8 cellular contexts compared by ENCODE assay signal in the genomic region with DNA sequence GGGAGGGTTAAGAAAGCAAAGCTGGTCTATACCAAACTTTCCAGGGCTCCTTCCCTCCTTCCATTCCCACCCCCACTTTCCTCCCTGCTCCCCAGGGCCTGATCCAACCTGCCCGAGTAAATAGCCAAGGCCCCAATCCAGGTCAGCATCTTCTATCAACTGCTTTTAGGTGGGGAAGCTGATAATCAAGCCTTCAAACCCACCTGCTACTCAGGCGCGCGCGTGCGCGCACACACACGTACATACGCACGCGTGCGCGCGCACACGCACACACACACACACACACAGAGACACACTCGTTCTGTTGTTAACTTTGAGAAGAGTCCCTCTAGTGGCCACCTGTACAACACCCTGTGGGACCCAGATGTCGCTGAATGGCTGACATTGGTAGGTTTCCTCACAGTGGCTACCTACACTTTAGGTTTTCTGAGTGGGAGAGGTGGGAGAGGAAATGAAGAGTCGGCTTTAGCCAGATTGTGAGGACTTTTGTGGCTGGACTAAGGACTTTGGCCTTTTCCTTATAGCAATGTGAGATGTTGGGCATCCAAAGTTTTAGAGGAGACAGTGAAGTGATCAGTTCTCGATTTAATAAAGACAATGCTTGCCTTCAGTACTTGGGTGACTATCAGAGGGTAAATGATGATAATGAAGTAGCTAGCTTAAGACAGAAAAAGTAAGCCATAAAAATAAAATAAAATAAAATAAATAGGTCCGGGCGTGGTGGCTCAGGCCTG. TPM values are rescaled to one million over a fixed set of nuclear protein-coding genes. Genes with fewer than 3 reads are reported as not detected.
A peak's percentile ranks its signal among the peaks of the same experiment; 100 is the strongest.
DNase-seq lines count a peak whose midpoint lies in the region; ATAC-seq and TF ChIP-seq lines count a peak whose summit lies in the region.

No MANE protein-coding gene starts in this region.

- no peaks in the 10 kb centered on the region for H3K9me3 Mint-ChIP-seq in activated T-helper 17 cell treated with anti-CD3 and anti-CD28 coated beads, Interleukin-2, amount 50 U/mL, for 72 hours

- peaks cover 5% of the 10 kb centered on the region for H3K4me1 Mint-ChIP-seq in activated T-helper 17 cell treated with anti-CD3 and anti-CD28 coated beads, Interleukin-2, amount 50 U/mL, for 72 hours

- POLR2A ChIA-PET in Panc1 (lab: Charles Lee): no interaction called here

- in situ Hi-C loops in Panc1 (cut with HindIII; ENCODE audit: low pct_unique_long_range_greater_than_20kb, low sequenced_read_pairs): no loop called here

- no peaks in the 10 kb centered on the region for H3K9me3 ChIP-seq in Panc1 (ENCODE audit: control insufficient read depth, insufficient read depth, low read depth, low read length)

- H3K36me3 ChIP-seq in Panc1 (ENCODE audit: control insufficient read depth, insufficient read depth, low read length): no peaks in the 10 kb centered on the region
- no peaks in the 10 kb centered on the region for H3K36me3 ChIP-seq in rectal smooth muscle tissue (ENCODE audit: control insufficient read depth, insufficient read depth, low read length)

- intact Hi-C loops in Panc1 (cut with micrococcal nuclease; ENCODE audit: unreplicated experiment) (no loop called here), posterior vena cava (cut with DNase I) (no loop called here)

- H3K27me3 ChIP-seq in Panc1 (ENCODE audit: control insufficient read depth, insufficient read depth, low read length) (no peaks in the 10 kb centered on the region; the same call in 1 of the 2 replicates), rectal smooth muscle tissue (ENCODE audit: control insufficient read depth, insufficient read depth, low read length) (no peaks in the 10 kb centered on the region)

- H3K36me3 Mint-ChIP-seq in activated T-helper 17 cell treated with anti-CD3 and anti-CD28 coated beads, Interleukin-2, amount 50 U/mL, for 72 hours (ENCODE audit: low read depth): no peaks in the 10 kb centered on the region

- TF ChIP-seq CTCF in GM10266 (IDR thresholded peaks at IDR 0.05; ENCODE audit: control insufficient read depth, insufficient read depth, low read depth, missing control alignments) (peak; percentile 48), Panc1 (IDR thresholded peaks at IDR 0.05) (peak; percentile 90)

- H3K9ac ChIP-seq in rectal smooth muscle tissue (ENCODE audit: low read length): no peak overlapping the region

- CTCF ChIA-PET in Panc1 (lab: Charles Lee): interaction anchor here (0.7 kb wide), 1 partner anchor 333 kb away, joined by 3 read pairs; no protein-coding TSS in a partner anchor

- no TSS peak for BruUV-seq in Panc1 (replicated peaks; lab: Mats Ljungman, UMichigan)

- ATAC-seq in HG03280 (IDR thresholded peaks at IDR 0.05; ENCODE audit: unreplicated experiment): peak; percentile 83
- peak; percentile 97 for ATAC-seq in Panc1
- peak; percentile 96 for ATAC-seq in activated T-helper 17 cell treated with anti-CD3 and anti-CD28 coated beads, Interleukin-2, amount 50 U/mL, for 72 hours (replicated peaks)

- DNase-seq in GM10266 (ENCODE audit: extremely low spot score) (peak; percentile 75), Panc1 (ENCODE audit: low read depth, low spot score) (peak; percentile 72), germinal center (ENCODE audit: low spot score) (peak; percentile 66), posterior vena cava (ENCODE audit: low spot score) (no peak), GDM1 (lab: John Stamatoyannopoulos, UW) (no peak)

- peak overlapping the region; percentile 79 for H3K27ac Mint-ChIP-seq in activated T-helper 17 cell treated with anti-CD3 and anti-CD28 coated beads, Interleukin-2, amount 50 U/mL, for 72 hours

- H3K27ac ChIP-seq in Panc1 (ENCODE audit: low read length): no peak overlapping the region
- H3K27ac ChIP-seq in rectal smooth muscle tissue (ENCODE audit: low read depth, low read length): no peak overlapping the region

- H3K4me3 ChIP-seq in Panc1 (ENCODE audit: low read depth in 2 of 2, low read length in 2 of 2) (peak overlapping the region; percentile 5 to 42; a peak in 2 of 4 replicates), rectal smooth muscle tissue (ENCODE audit: low read length) (peak overlapping the region; percentile 36)

- H3K4me3 Mint-ChIP-seq in activated T-helper 17 cell treated with anti-CD3 and anti-CD28 coated beads, Interleukin-2, amount 50 U/mL, for 72 hours: peak overlapping the region; percentile 75

- H3K4me1 ChIP-seq in Panc1 (ENCODE audit: control insufficient read depth, insufficient read depth, low read length) (no peaks in the 10 kb centered on the region), rectal smooth muscle tissue (ENCODE audit: control insufficient read depth, insufficient read depth, low read length) (no peaks in the 10 kb centered on the region)

- H3K27me3 Mint-ChIP-seq in activated T-helper 17 cell treated with anti-CD3 and anti-CD28 coated beads, Interleukin-2, amount 50 U/mL, for 72 hours: peaks cover 3% of the 10 kb centered on the region

RNA-seq across cellular contexts. Expression of a gene that starts 45.4 kb away (rescaled TPM):
- 5.0 TPM for total RNA-seq in Panc1 (2021; ENCODE audit: unreplicated experiment)
- 4.0 TPM for polyA plus RNA-seq in Panc1 (2012; ENCODE audit: insufficient read length)
- 1 to 10 TPM in 1 of 2 donors, under 1 TPM in 1; 0.52 to 1.8 TPM for total RNA-seq in activated T-helper 17 cell treated with anti-CD3 and anti-CD28 coated beads, Interleukin-2, amount 50 U/mL, for 72 hours
- total RNA-seq in posterior vena cava: 10 to 100 TPM; 20.2 to 20.8 TPM

Comparison
In these comparisons a context has a peak if more than half of its experiments do, and no peak if none do; other contexts are left out.
1. DNase-seq: peak in GM10266 (single experiment), Panc1 (single experiment) and germinal center (single experiment); none in posterior vena cava (single experiment) and GDM1 (single experiment).
2. Peak in every context shown above with its lines, with median percentiles within 50 percentile points of each other: ATAC-seq.